In the genomic region with DNA sequence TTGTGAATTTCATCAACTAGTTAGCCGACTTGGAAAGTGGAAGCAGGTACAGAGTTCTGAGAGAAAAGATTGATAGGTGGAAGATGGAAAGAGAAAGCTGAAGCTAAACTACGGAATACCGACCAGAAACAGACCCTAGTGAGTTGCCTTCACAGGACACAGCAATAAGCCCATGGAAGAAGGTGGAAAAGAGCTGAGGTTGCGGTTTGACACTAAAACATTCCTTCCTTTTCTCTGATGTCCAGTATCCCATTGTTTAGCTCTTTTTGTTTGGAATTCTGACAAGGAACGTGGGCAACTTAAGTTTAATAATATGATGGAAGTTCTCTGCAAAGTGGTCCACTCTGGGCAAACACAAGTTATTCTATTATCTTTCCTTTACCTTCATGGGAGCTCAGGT, we compare ENCODE assay signal across 2 cellular contexts.
A peak's percentile ranks its signal among the peaks of the same experiment; 100 is the strongest.
TF ChIP-seq lines count a peak whose summit lies in the region.

No MANE protein-coding gene starts in this region.

TF ChIP-seq in HepG2, 621 proteins besides CTCF, POLR2A, EP300 and RAD21:
- TF ChIP-seq ZNF766 (CRISPR knock-in tag; IDR thresholded peaks at IDR 0.05; ENCODE audit: borderline replicate concordance), result no peak
- peak; percentile 74 to 90 for TF ChIP-seq MAFK (conservative IDR thresholded peaks at IDR 0.05 in 1 of 2, IDR thresholded peaks at IDR 0.05 in 1 of 2; ENCODE audit: low read length in 2 of 2)
- peak; percentile 81 for TF ChIP-seq MAFF (IDR thresholded peaks at IDR 0.05; ENCODE audit: low read depth, low read length)
- TF ChIP-seq, protein P1, sequence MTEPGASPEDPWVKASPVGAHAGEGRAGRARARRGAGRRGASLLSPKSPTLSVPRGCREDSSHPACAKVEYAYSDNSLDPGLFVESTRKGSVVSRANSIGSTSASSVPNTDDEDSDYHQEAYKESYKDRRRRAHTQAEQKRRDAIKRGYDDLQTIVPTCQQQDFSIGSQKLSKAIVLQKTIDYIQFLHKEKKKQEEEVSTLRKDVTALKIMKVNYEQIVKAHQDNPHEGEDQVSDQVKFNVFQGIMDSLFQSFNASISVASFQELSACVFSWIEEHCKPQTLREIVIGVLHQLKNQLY (CRISPR knock-in tag; IDR thresholded peaks at IDR 0.05), result no peak
TF ChIP-seq in HepG2: peak in this region for 2.

TF ChIP-seq in H1, 55 proteins besides CTCF, POLR2A, EP300 and RAD21:
- TF ChIP-seq SP2 (IDR thresholded peaks at IDR 0.05; ENCODE audit: low read length), result no peak
- peak; percentile 23; the same call in 1 of the 2 replicates for TF ChIP-seq MAFK (IDR thresholded peaks at IDR 0.05; ENCODE audit: low read depth, low read length)
